In genomic region chr19:46915386-46915785, GRCh38 we compare ENCODE assay signal across 20 cellular contexts. TPM values are rescaled to one million over a fixed set of nuclear protein-coding genes. Genes with fewer than 3 reads are reported as not detected.
DNase-seq lines count a peak whose midpoint lies in the region; ATAC-seq and TF ChIP-seq lines count a peak whose summit lies in the region.
"Had no signal": no experiment of that assay in that cellular context is flagged by ENCODE, and none has a peak within 500 bp of the region (broad histone marks: within the 10 kb centered on the region; RNA-seq: fewer than 3 reads in every experiment).

No MANE protein-coding gene starts in this region.

- DNase-seq in HAP-1 (ENCODE audit: low spot score in 2 of 2) (peak; percentile 37 to 63), MV-4-11 (lab: John Stamatoyannopoulos, UW) (peak; percentile 50), choroid plexus epithelial cell (ENCODE audit: low read depth) (peak; percentile 50), osteoblast (ENCODE audit: insufficient read length, low spot score, missing footprints) (peak; percentile 56), NCI-H510A (lab: John Stamatoyannopoulos, UW) (no peak), endothelial cell (ENCODE audit: low spot score) (no peak)
- DNase-seq in stimulated activated CD4-positive, alpha-beta T cell treated with anti-CD3 and anti-CD28 coated beads, Interleukin-2, amount 100 ng/mL, for 24 hours: no peak
- DNase-seq: activated CD4-positive, alpha-beta T cell treated with anti-CD3 and anti-CD28 coated beads for 36 hours; activated naive CD8-positive, alpha-beta T cell treated with anti-CD3 and anti-CD28 coated beads, Interleukin-2, amount 10 ng/mL, durations not matched to agents 7 days and 5 days; brain microvascular endothelial cell; DND-41; immature natural killer cell; lower lobe of right lung; NCI-H1048; NCI-H2029 treated with DMSO at 0.1 percent for 48 hours; stimulated activated CD4-positive, alpha-beta T cell treated with anti-CD3 and anti-CD28 coated beads, Interleukin-12 subunit alpha, Interleukin-12 subunit beta, amount 100 ng/mL, for 4 hours; stimulated activated CD8-positive, alpha-beta memory T cell treated with anti-CD3 and anti-CD28 coated beads, Interleukin-4, amount 100 ng/mL, for 48 hours; upper lobe of left lung had no signal

- no peaks in the 10 kb centered on the region for H3K9me3 Mint-ChIP-seq in endothelial cell (ENCODE audit: unreplicated experiment)
- H3K9me3 Mint-ChIP-seq: activated naive CD8-positive, alpha-beta T cell treated with anti-CD3 and anti-CD28 coated beads, Interleukin-2, amount 10 ng/mL, durations not matched to agents 7 days and 5 days; activated T-helper 17 cell treated with anti-CD3 and anti-CD28 coated beads, Interleukin-2, amount 50 U/mL, for 72 hours; immature natural killer cell had no signal

- H3K27ac ChIP-seq in osteoblast (ENCODE audit: low read depth, low read length): peak overlapping the region; percentile 75
- H3K27ac ChIP-seq: brain microvascular endothelial cell, lower lobe of right lung, upper lobe of left lung had no signal

- in situ Hi-C loops in HAP-1 (cut with MboI; ENCODE audit: low sequenced_read_pairs): no loop called here

- H3K4me1 ChIP-seq in HAP-1 (peaks cover 63% of the 10 kb centered on the region), osteoblast (ENCODE audit: insufficient read depth, low read length) (peaks cover 41% of the 10 kb centered on the region)

- H3K27ac Mint-ChIP-seq in endothelial cell (ENCODE audit: unreplicated experiment): no peak overlapping the region
- H3K27ac Mint-ChIP-seq: activated CD4-positive, alpha-beta T cell treated with anti-CD3 and anti-CD28 coated beads for 36 hours; activated naive CD8-positive, alpha-beta T cell treated with anti-CD3 and anti-CD28 coated beads, Interleukin-2, amount 10 ng/mL, durations not matched to agents 7 days and 5 days; activated T-helper 17 cell treated with anti-CD3 and anti-CD28 coated beads, Interleukin-2, amount 50 U/mL, for 72 hours had no signal

- no peaks in the 10 kb centered on the region for H3K9me3 ChIP-seq in HAP-1
- H3K9me3 ChIP-seq in osteoblast (ENCODE audit: low read depth, low read length): no peaks in the 10 kb centered on the region
- H3K9me3 ChIP-seq: lower lobe of right lung, upper lobe of left lung had no signal

- TF ChIP-seq CTCF in choroid plexus epithelial cell (conservative IDR thresholded peaks at IDR 0.05; ENCODE audit: low read depth, low read length): no peak
- TF ChIP-seq CTCF in osteoblast (IDR thresholded peaks at IDR 0.05; ENCODE audit: extremely low read depth, low read depth, low read length): no peak
- TF ChIP-seq CTCF in endothelial cell (IDR thresholded peaks at IDR 0.05; ENCODE audit: unreplicated experiment): no peak

- peaks cover 98% of the 10 kb centered on the region for H3K79me2 ChIP-seq in osteoblast (ENCODE audit: insufficient read depth, low read length)

- H2AFZ ChIP-seq in osteoblast (ENCODE audit: low read length): no peak overlapping the region

- no peaks in the 10 kb centered on the region for H3K27me3 Mint-ChIP-seq in endothelial cell (ENCODE audit: unreplicated experiment)
- H3K27me3 Mint-ChIP-seq: activated CD4-positive, alpha-beta T cell treated with anti-CD3 and anti-CD28 coated beads for 36 hours; activated naive CD8-positive, alpha-beta T cell treated with anti-CD3 and anti-CD28 coated beads, Interleukin-2, amount 10 ng/mL, durations not matched to agents 7 days and 5 days; activated T-helper 17 cell treated with anti-CD3 and anti-CD28 coated beads, Interleukin-2, amount 50 U/mL, for 72 hours had no signal

- ATAC-seq in GM21528 (IDR thresholded peaks at IDR 0.05; ENCODE audit: low FRiP score, unreplicated experiment): no peak
- ATAC-seq: activated CD4-positive, alpha-beta T cell treated with anti-CD3 and anti-CD28 coated beads for 36 hours; activated T-helper 17 cell treated with anti-CD3 and anti-CD28 coated beads, Interleukin-2, amount 50 U/mL, for 72 hours; lower lobe of right lung had no signal

- no peak overlapping the region for H3K4me3 ChIP-seq in HAP-1
- H3K4me3 ChIP-seq in choroid plexus epithelial cell (ENCODE audit: low read depth, low read length): no peak overlapping the region
- no peak overlapping the region for H3K4me3 ChIP-seq in osteoblast (ENCODE audit: insufficient read depth, low read length)
- H3K4me3 ChIP-seq: lower lobe of right lung, upper lobe of left lung had no signal

- H3K27me3 ChIP-seq in HAP-1 (ENCODE audit: low read depth): no peaks in the 10 kb centered on the region
- H3K27me3 ChIP-seq in osteoblast (ENCODE audit: insufficient read depth, low read length): no peaks in the 10 kb centered on the region
- H3K27me3 ChIP-seq: brain microvascular endothelial cell, upper lobe of left lung had no signal

- H4K20me1 ChIP-seq in osteoblast (ENCODE audit: insufficient read depth, low read length): peaks cover 38% of the 10 kb centered on the region

- no peak overlapping the region for H3K4me3 Mint-ChIP-seq in endothelial cell (ENCODE audit: unreplicated experiment)
- H3K4me3 Mint-ChIP-seq: activated CD4-positive, alpha-beta T cell treated with anti-CD3 and anti-CD28 coated beads for 36 hours; activated naive CD8-positive, alpha-beta T cell treated with anti-CD3 and anti-CD28 coated beads, Interleukin-2, amount 10 ng/mL, durations not matched to agents 7 days and 5 days; activated T-helper 17 cell treated with anti-CD3 and anti-CD28 coated beads, Interleukin-2, amount 50 U/mL, for 72 hours; immature natural killer cell had no signal

- peaks cover 23% of the 10 kb centered on the region for H3K36me3 Mint-ChIP-seq in endothelial cell (ENCODE audit: low read depth, unreplicated experiment)

- H3K4me1 Mint-ChIP-seq in endothelial cell (ENCODE audit: unreplicated experiment): peaks cover 14% of the 10 kb centered on the region

- H3K36me3 ChIP-seq in HAP-1 (replicated peaks): peaks cover 16% of the 10 kb centered on the region
- H3K36me3 ChIP-seq in osteoblast (ENCODE audit: insufficient read depth, low read length): peaks cover 22% of the 10 kb centered on the region

- no peak overlapping the region for H3K4me2 ChIP-seq in osteoblast (ENCODE audit: insufficient read depth, low read length)

RNA-seq across cellular contexts. Expression of gene ARHGAP35, which starts 54.6 kb away (rescaled TPM):
- total RNA-seq in osteoblast (76.0 and 82.2 TPM in 2 replicates), endothelial cell (ENCODE audit: unreplicated experiment) (71.1 TPM)

Comparison
In these comparisons a context has a peak if more than half of its experiments do, and no peak if none do; other contexts are left out.
1. DNase-seq: peak in HAP-1 (2 of 2), MV-4-11 (single experiment), choroid plexus epithelial cell (single experiment) and osteoblast (single experiment); none in NCI-H510A (single experiment), stimulated activated CD4-positive, alpha-beta T cell treated with anti-CD3 and anti-CD28 coated beads, Interleukin-2, amount 100 ng/mL, for 24 hours (0 of 2) and endothelial cell (single experiment).